25 cellular contexts compared by ENCODE assay signal in genomic region chr17:64054304-64054703, GRCh38. TPM values are rescaled to one million over a fixed set of nuclear protein-coding genes. Genes with fewer than 3 reads are reported as not detected.
DNase-seq lines count a peak whose midpoint lies in the region; ATAC-seq lines count a peak whose summit lies in the region.
"Had no signal": no experiment of that assay in that cellular context is flagged by ENCODE, and none has a peak within 500 bp of the region (broad histone marks: within the 10 kb centered on the region; RNA-seq: fewer than 3 reads in every experiment).

No MANE protein-coding gene starts in this region.

- no peaks in the 10 kb centered on the region for H3K9me3 Mint-ChIP-seq in activated naive CD8-positive, alpha-beta T cell treated with anti-CD3 and anti-CD28 coated beads, Interleukin-2, amount 50 U/mL, for 24 hours
- H3K9me3 Mint-ChIP-seq in activated naive CD8-positive, alpha-beta T cell treated with anti-CD3 and anti-CD28 coated beads for 36 hours: no peaks in the 10 kb centered on the region
- H3K9me3 Mint-ChIP-seq in activated T-helper 17 cell treated with anti-CD3 and anti-CD28 coated beads, Interleukin-2, amount 50 U/mL, for 72 hours: no peaks in the 10 kb centered on the region
- H3K9me3 Mint-ChIP-seq: CD8-positive, alpha-beta T cell; H9 had no signal

- H3K27ac Mint-ChIP-seq in activated naive CD8-positive, alpha-beta T cell treated with anti-CD3 and anti-CD28 coated beads, Interleukin-2, amount 50 U/mL, for 24 hours: peak overlapping the region; percentile 49
- H3K27ac Mint-ChIP-seq in activated naive CD8-positive, alpha-beta T cell treated with anti-CD3 and anti-CD28 coated beads for 36 hours: no peak overlapping the region
- H3K27ac Mint-ChIP-seq in activated T-helper 17 cell treated with anti-CD3 and anti-CD28 coated beads, Interleukin-2, amount 50 U/mL, for 72 hours: peak overlapping the region; percentile 79
- H3K27ac Mint-ChIP-seq: IgD-negative memory B cell had no signal

- no peak for DNase-seq in activated naive CD8-positive, alpha-beta T cell treated with anti-CD3 and anti-CD28 coated beads, Interleukin-2, amount 50 U/mL, for 24 hours
- DNase-seq in activated naive CD8-positive, alpha-beta T cell treated with anti-CD3 and anti-CD28 coated beads for 36 hours: no peak
- DNase-seq in left kidney (ENCODE audit: low read depth, low spot score) (peak; percentile 24), NCI-H128 (lab: John Stamatoyannopoulos, UW; ENCODE audit: unreplicated experiment) (no peak), LoVo (ENCODE audit: low spot score) (no peak)
- no peak for DNase-seq in stimulated activated CD4-positive, alpha-beta T cell treated with anti-CD3 and anti-CD28 coated beads, Interleukin-2, amount 100 ng/mL, for 24 hours
- DNase-seq: C1 segment of cervical spinal cord; CD8-positive, alpha-beta T cell; DMS 273 treated with DMSO at 0.1 percent for 48 hours; DMS79; EL; GDM1; GM23248; H9; NCI-H1105; NCI-H146; NCI-H1930; NCI-H2107; NCI-H524; NCI-H774; SK-N-SH had no signal

- peaks cover 42% of the 10 kb centered on the region for H3K4me1 Mint-ChIP-seq in activated naive CD8-positive, alpha-beta T cell treated with anti-CD3 and anti-CD28 coated beads, Interleukin-2, amount 50 U/mL, for 24 hours
- H3K4me1 Mint-ChIP-seq in activated naive CD8-positive, alpha-beta T cell treated with anti-CD3 and anti-CD28 coated beads for 36 hours: peaks cover 15% of the 10 kb centered on the region
- peaks cover 40% of the 10 kb centered on the region for H3K4me1 Mint-ChIP-seq in activated T-helper 17 cell treated with anti-CD3 and anti-CD28 coated beads, Interleukin-2, amount 50 U/mL, for 72 hours

- peaks cover 46% of the 10 kb centered on the region for H3K36me3 Mint-ChIP-seq in activated naive CD8-positive, alpha-beta T cell treated with anti-CD3 and anti-CD28 coated beads, Interleukin-2, amount 50 U/mL, for 24 hours (ENCODE audit: low read depth)
- H3K36me3 Mint-ChIP-seq in activated naive CD8-positive, alpha-beta T cell treated with anti-CD3 and anti-CD28 coated beads for 36 hours: peaks cover 6% of the 10 kb centered on the region
- H3K36me3 Mint-ChIP-seq in activated T-helper 17 cell treated with anti-CD3 and anti-CD28 coated beads, Interleukin-2, amount 50 U/mL, for 72 hours (ENCODE audit: low read depth): peaks cover 100% of the 10 kb centered on the region

- H3K27me3 Mint-ChIP-seq in activated naive CD8-positive, alpha-beta T cell treated with anti-CD3 and anti-CD28 coated beads, Interleukin-2, amount 50 U/mL, for 24 hours: no peaks in the 10 kb centered on the region
- H3K27me3 Mint-ChIP-seq in activated naive CD8-positive, alpha-beta T cell treated with anti-CD3 and anti-CD28 coated beads for 36 hours: no peaks in the 10 kb centered on the region
- no peaks in the 10 kb centered on the region for H3K27me3 Mint-ChIP-seq in activated T-helper 17 cell treated with anti-CD3 and anti-CD28 coated beads, Interleukin-2, amount 50 U/mL, for 72 hours
- H3K27me3 Mint-ChIP-seq: IgD-negative memory B cell had no signal

- H3K4me3 Mint-ChIP-seq in activated naive CD8-positive, alpha-beta T cell treated with anti-CD3 and anti-CD28 coated beads, Interleukin-2, amount 50 U/mL, for 24 hours: no peak overlapping the region
- H3K4me3 Mint-ChIP-seq in activated naive CD8-positive, alpha-beta T cell treated with anti-CD3 and anti-CD28 coated beads for 36 hours: no peak overlapping the region
- H3K4me3 Mint-ChIP-seq in activated T-helper 17 cell treated with anti-CD3 and anti-CD28 coated beads, Interleukin-2, amount 50 U/mL, for 72 hours: no peak overlapping the region
- H3K4me3 Mint-ChIP-seq: CD8-positive, alpha-beta T cell; H9; IgD-negative memory B cell had no signal

- ATAC-seq in activated naive CD8-positive, alpha-beta T cell treated with anti-CD3 and anti-CD28 coated beads, Interleukin-2, amount 50 U/mL, for 24 hours: no peak
- no peak for ATAC-seq in activated T-helper 17 cell treated with anti-CD3 and anti-CD28 coated beads, Interleukin-2, amount 50 U/mL, for 72 hours (replicated peaks)
- ATAC-seq: CD8-positive, alpha-beta T cell; GM12878 had no signal

RNA-seq across cellular contexts. Expression of gene ICAM2, which starts 33.9 kb away (rescaled TPM):
- 10 to 100 TPM; 52.9 to 54.5 TPM for total RNA-seq in activated naive CD8-positive, alpha-beta T cell treated with anti-CD3 and anti-CD28 coated beads for 36 hours
- 10 to 100 TPM; 43.0 to 54.9 TPM for total RNA-seq in activated T-helper 17 cell treated with anti-CD3 and anti-CD28 coated beads, Interleukin-2, amount 50 U/mL, for 72 hours

RNA-seq across cellular contexts. Expression of gene PRR29, which starts 56.2 kb away (rescaled TPM):
- total RNA-seq in activated naive CD8-positive, alpha-beta T cell treated with anti-CD3 and anti-CD28 coated beads for 36 hours: under 1 TPM; 0.36 to 0.93 TPM
- total RNA-seq in activated T-helper 17 cell treated with anti-CD3 and anti-CD28 coated beads, Interleukin-2, amount 50 U/mL, for 72 hours: 1 to 10 TPM; 2.9 to 3.2 TPM
- total RNA-seq: A673, GM23248 had no signal
